9 cellular contexts compared by ENCODE assay signal in the genomic region with DNA sequence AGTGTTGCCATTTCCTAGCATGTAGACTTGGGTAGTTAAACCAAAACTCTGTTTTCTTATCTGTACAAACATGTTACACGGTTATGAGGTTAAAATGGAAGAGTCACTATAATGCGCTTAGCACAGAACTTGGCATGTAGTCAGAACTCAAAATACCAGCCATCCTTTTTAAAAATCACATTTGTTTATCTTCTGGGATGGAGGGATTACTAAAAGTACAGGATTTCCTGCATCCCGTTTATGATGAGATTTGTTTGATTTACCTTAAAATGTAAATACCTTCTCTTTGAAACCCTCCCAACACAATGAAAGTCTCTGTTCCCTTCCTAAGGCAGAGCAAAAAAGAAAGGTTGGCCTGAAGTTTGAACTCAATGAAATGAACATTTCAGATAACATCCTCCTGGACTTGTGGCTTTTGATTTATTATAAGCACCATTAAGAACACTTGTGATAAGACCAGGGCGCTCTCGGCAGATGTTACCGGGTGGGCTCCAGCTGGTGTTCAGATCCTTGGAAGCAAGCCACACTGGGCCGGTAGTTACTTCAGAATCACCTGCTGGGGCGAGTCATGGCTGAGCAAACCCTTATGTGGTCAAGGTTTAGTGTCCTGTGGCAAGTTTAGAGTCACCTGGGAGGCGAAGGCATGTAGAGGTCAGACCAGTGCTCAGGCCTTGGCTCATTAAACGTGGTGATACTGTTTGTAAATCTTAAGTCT.
DNase-seq lines count a peak whose midpoint lies in the region; ATAC-seq and TF ChIP-seq lines count a peak whose summit lies in the region.
"Had no signal": no experiment of that assay in that cellular context is flagged by ENCODE, and none has a peak within 500 bp of the region (broad histone marks: within the 10 kb centered on the region; RNA-seq: fewer than 3 reads in every experiment).

No MANE protein-coding gene starts in this region.

- CTCF ChIA-PET in HCT116 (lab: Charles Lee): no interaction called here

- H3K36me3 Mint-ChIP-seq in CD14-positive monocyte: peaks cover 43 to 60% of the 10 kb centered on the region in 2 donors
- peaks cover 0 to 17% of the 10 kb centered on the region in 2 donors for H3K36me3 Mint-ChIP-seq in activated naive CD4-positive, alpha-beta T cell treated with anti-CD3 and anti-CD28 coated beads, Interleukin-2, amount 50 U/mL, for 72 hours

- H3K27me3 Mint-ChIP-seq in CD14-positive monocyte (ENCODE audit: low read depth in 3 of 3): no peaks in the 10 kb centered on the region

- H3K9ac ChIP-seq in HCT116 (ENCODE audit: low read length) (no peak overlapping the region), colonic mucosa (ENCODE audit: low read depth in 2 of 2, low read length in 2 of 2) (peak overlapping the region in 1 of 2 donors; percentile 13)

- no peaks in the 10 kb centered on the region for H3K36me3 ChIP-seq in HCT116 (ENCODE audit: control insufficient read depth in 1 of 2, insufficient read depth in 2 of 2, low read length in 2 of 2)
- H3K36me3 ChIP-seq in colonic mucosa: no peaks in the 10 kb centered on the region

- H2AFZ ChIP-seq in HCT116 (ENCODE audit: low read depth, low read length, poor library complexity, severe bottlenecking): no peak overlapping the region

- H3K4me1 ChIP-seq in HCT116 (ENCODE audit: control insufficient read depth in 1 of 2, insufficient read depth in 2 of 2, low read length in 2 of 2) (peaks cover 2 to 5% of the 10 kb centered on the region in 2 experiments; a peak in 2 of 4 replicates), colonic mucosa (no peaks in the 10 kb centered on the region)

- DNase-seq in HCT116 (ENCODE audit: low read depth, low spot score) (peak; percentile 13), NCI-H2196 treated with DMSO at 0.1 percent for 48 hours (lab: John Stamatoyannopoulos, UW; ENCODE audit: unreplicated experiment) (peak; percentile 88), colonic mucosa (peak; percentile 68), renal cortical epithelial cell (ENCODE audit: low read depth) (peak; percentile 61), CD14-positive monocyte (ENCODE audit: low spot score) (no peak), OCI-M2 (lab: John Stamatoyannopoulos, UW; ENCODE audit: unreplicated experiment) (no peak), NCI-H226 (no peak)
- DNase-seq in activated naive CD4-positive, alpha-beta T cell treated with anti-CD3 and anti-CD28 coated beads, Interleukin-2, amount 50 U/mL, for 72 hours (ENCODE audit: low spot score in 2 of 2): no peak

- H3K79me2 ChIP-seq in HCT116 (ENCODE audit: insufficient read depth, low read length): no peaks in the 10 kb centered on the region

- H3K9me3 ChIP-seq in HCT116 (ENCODE audit: control insufficient read depth in 1 of 2, insufficient read depth in 1 of 2, low read depth in 1 of 2, low read length in 2 of 2): no peaks in the 10 kb centered on the region
- H3K9me3 ChIP-seq in colonic mucosa: no peaks in the 10 kb centered on the region

- no peak for TF ChIP-seq POLR2A in HCT116 (IDR thresholded peaks at IDR 0.05; ENCODE audit: borderline replicate concordance, extremely low read depth, insufficient read depth, insufficient read length)

- H3K27ac ChIP-seq in HCT116 (ENCODE audit: low read depth, low read length) (no peak overlapping the region), colonic mucosa (no peak overlapping the region)

- no peak overlapping the region for H3K27ac Mint-ChIP-seq in CD14-positive monocyte
- no peak overlapping the region for H3K27ac Mint-ChIP-seq in activated naive CD4-positive, alpha-beta T cell treated with anti-CD3 and anti-CD28 coated beads, Interleukin-2, amount 50 U/mL, for 72 hours

- POLR2A ChIA-PET in HCT116 (lab: Charles Lee): no interaction called here

- H3K27me3 ChIP-seq in HCT116 (ENCODE audit: insufficient read depth, low read length): no peaks in the 10 kb centered on the region
- no peaks in the 10 kb centered on the region for H3K27me3 ChIP-seq in colonic mucosa

- intact Hi-C loops in HCT116 (cut with micrococcal nuclease): no loop called here
- intact Hi-C loops in colonic mucosa (cut with DNase I): no loop called here
- intact Hi-C loops in CD14-positive monocyte (cut with micrococcal nuclease): no loop called here

- no TSS peak for BruUV-seq in HCT116 (replicated peaks; lab: Mats Ljungman, UMichigan)

- H4K20me1 ChIP-seq in HCT116 (ENCODE audit: insufficient read depth): no peaks in the 10 kb centered on the region

- no peaks in the 10 kb centered on the region for H3K4me1 Mint-ChIP-seq in CD14-positive monocyte

- no peak for TF ChIP-seq RAD21 in HCT116 (IDR thresholded peaks at IDR 0.05; ENCODE audit: low read depth)

- H3K4me3 ChIP-seq in HCT116 (replicated peaks in 1 of 2; ENCODE audit: low read depth in 1 of 2, low read length in 2 of 2) (no peak overlapping the region), colonic mucosa (no peak overlapping the region)

- TF ChIP-seq CTCF in HCT116 (IDR thresholded peaks at IDR 0.05 in 2 of 3, conservative IDR thresholded peaks at IDR 0.05 in 1 of 3; ENCODE audit: borderline replicate concordance in 1 of 3, insufficient read depth in 1 of 3, low read depth in 2 of 3, low read length in 2 of 3) (no peak), colonic mucosa (IDR thresholded peaks at IDR 0.05) (no peak), CD14-positive monocyte (IDR thresholded peaks at IDR 0.05) (no peak)

- no peaks in the 10 kb centered on the region for H3K9me3 Mint-ChIP-seq in CD14-positive monocyte
- no peaks in the 10 kb centered on the region for H3K9me3 Mint-ChIP-seq in activated naive CD4-positive, alpha-beta T cell treated with anti-CD3 and anti-CD28 coated beads, Interleukin-2, amount 50 U/mL, for 72 hours

- no peaks in the 10 kb centered on the region for H3K9me2 ChIP-seq in HCT116 (ENCODE audit: insufficient read depth)

- RAD21 ChIA-PET in HCT116 (lab: Charles Lee; ENCODE audit: low non-redundant PET in 1 of 2, low total read pairs in 2 of 2, uncharacterized antibody in 2 of 2, unreplicated experiment in 2 of 2): no interaction called here

- no peak overlapping the region for H3K4me2 ChIP-seq in HCT116 (ENCODE audit: low read length)

- ATAC-seq in HCT116: peak; percentile 78
- no peak for ATAC-seq in activated naive CD4-positive, alpha-beta T cell treated with anti-CD3 and anti-CD28 coated beads, Interleukin-2, amount 50 U/mL, for 72 hours
- ATAC-seq: esophagus mucosa had no signal

- H3K4me3 Mint-ChIP-seq in CD14-positive monocyte: no peak overlapping the region

TF ChIP-seq in HCT116, 20 proteins besides CTCF, POLR2A, EP300 and RAD21:
- TF ChIP-seq ELF1 (IDR thresholded peaks at IDR 0.05; ENCODE audit: borderline replicate concordance, low read depth) (no peak), CBX3 (IDR thresholded peaks at IDR 0.05; ENCODE audit: low read depth) (0 out of 2 replicates have a peak, but pooled peaks have one; percentile 12), SRF (IDR thresholded peaks at IDR 0.05; ENCODE audit: low read depth) (0 out of 2 replicates have a peak, but pooled peaks have one; percentile 15), JUND (IDR thresholded peaks at IDR 0.05) (peak; percentile 29; the same call in 1 of the 2 replicates), EGR1 (IDR thresholded peaks at IDR 0.05; ENCODE audit: low read depth) (no peak), POLR2AphosphoS5 (IDR thresholded peaks at IDR 0.05; ENCODE audit: low read depth, low read length) (no peak), YY1 (IDR thresholded peaks at IDR 0.05; ENCODE audit: extremely low read depth, insufficient replicate concordance, low read depth, low read length) (no peak), TCF7L2 (IDR thresholded peaks at IDR 0.05; ENCODE audit: borderline replicate concordance, extremely low read depth, insufficient read depth, insufficient read length) (no peak), SP1 (IDR thresholded peaks at IDR 0.05; ENCODE audit: low read depth) (0 out of 2 replicates have a peak, but pooled peaks have one; percentile 12), FOSL1 (IDR thresholded peaks at IDR 0.05; ENCODE audit: low read depth) (0 out of 2 replicates have a peak, but pooled peaks have one; percentile 9), CEBPB (IDR thresholded peaks at IDR 0.05; ENCODE audit: low read depth) (no peak), EZH2phosphoT487 (IDR thresholded peaks at IDR 0.05; ENCODE audit: borderline replicate concordance) (no peak), ZBTB33 (IDR thresholded peaks at IDR 0.05; ENCODE audit: extremely low read depth, insufficient replicate concordance, low read length) (no peak)

Comparison
In these comparisons a context has a peak if more than half of its experiments do, and no peak if none do; other contexts are left out.
1. DNase-seq: peak in HCT116 (single experiment), NCI-H2196 treated with DMSO at 0.1 percent for 48 hours (single experiment), colonic mucosa (single experiment) and renal cortical epithelial cell (single experiment); none in CD14-positive monocyte (single experiment), activated naive CD4-positive, alpha-beta T cell treated with anti-CD3 and anti-CD28 coated beads, Interleukin-2, amount 50 U/mL, for 72 hours (0 of 2), OCI-M2 (single experiment) and NCI-H226 (single experiment).